Comparison of ENCODE assay signal across 11 cellular contexts in the genomic region with DNA sequence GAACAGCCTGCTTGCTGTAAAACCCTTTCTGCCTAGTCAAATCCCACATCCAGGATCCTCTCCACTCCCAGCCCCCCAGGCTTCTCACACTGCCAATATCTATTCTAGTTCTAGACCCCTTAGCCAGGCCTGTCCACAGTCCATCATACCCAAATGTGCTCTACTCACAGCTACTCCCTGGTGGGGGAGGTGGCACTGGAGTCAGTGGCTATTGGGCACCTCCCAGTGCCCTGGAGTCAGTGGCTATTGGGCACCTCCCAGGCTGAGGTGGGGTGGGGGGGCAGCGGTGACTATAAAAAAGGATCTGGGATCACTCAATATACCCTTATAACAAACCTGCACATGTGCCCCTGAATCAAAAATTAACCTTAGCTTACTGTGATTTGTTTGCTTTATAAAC. TPM values are rescaled to one million over a fixed set of nuclear protein-coding genes. Genes with fewer than 3 reads are reported as not detected.
DNase-seq lines count a peak whose midpoint lies in the region; ATAC-seq and TF ChIP-seq lines count a peak whose summit lies in the region.
"Had no signal": no experiment of that assay in that cellular context is flagged by ENCODE, and none has a peak within 500 bp of the region (broad histone marks: within the 10 kb centered on the region; RNA-seq: fewer than 3 reads in every experiment).

No MANE protein-coding gene starts in this region.

- intact Hi-C loops in activated CD4-positive, alpha-beta T cell treated with anti-CD3 and anti-CD28 coated beads for 36 hours (cut with DNase I, micrococcal nuclease): no loop called here
- intact Hi-C loops in OCI-LY7 (cut with micrococcal nuclease; ENCODE audit: unreplicated experiment): no loop called here
- intact Hi-C loops in esophagus muscularis mucosa (cut with DNase I): no loop called here
- intact Hi-C loops in aorta (cut with DNase I): no loop called here

- H3K27me3 Mint-ChIP-seq in activated CD4-positive, alpha-beta T cell treated with anti-CD3 and anti-CD28 coated beads for 36 hours: peaks cover 7% of the 10 kb centered on the region

- no peaks in the 10 kb centered on the region for H3K79me2 ChIP-seq in OCI-LY7 (ENCODE audit: insufficient read depth, low read depth, low read length)

- POLR2A ChIA-PET in activated CD4-positive, alpha-beta T cell treated with anti-CD3 and anti-CD28 coated beads for 36 hours (lab: Charles Lee): interaction anchor here (0.5 kb wide), 1 partner anchor 783 kb away, joined by 3 read pairs; no protein-coding TSS in a partner anchor
- POLR2A ChIA-PET in OCI-LY7 (lab: Charles Lee): interaction anchor here (0.9 to 1.2 kb wide), 2 partner anchors 14 to 26 kb away, joined by 3 to 4 read pairs; a partner anchor contains a TSS

- peak overlapping the region; percentile 67 for H3K4me3 Mint-ChIP-seq in activated CD4-positive, alpha-beta T cell treated with anti-CD3 and anti-CD28 coated beads for 36 hours

- TF ChIP-seq POLR2A in esophagus muscularis mucosa (IDR thresholded peaks at IDR 0.05; ENCODE audit: low read depth): no peak

- H3K4me1 ChIP-seq in OCI-LY7 (ENCODE audit: insufficient read depth, low read length, poor library complexity, severe bottlenecking) (peaks cover 11% of the 10 kb centered on the region), esophagus muscularis mucosa (peaks cover 15 to 29% (median 28%) of the 10 kb centered on the region in 4 donors), rectal smooth muscle tissue (ENCODE audit: control insufficient read depth, insufficient read depth, low read length) (peaks cover 3% of the 10 kb centered on the region), aorta (ENCODE audit: control insufficient read depth in 1 of 2, insufficient read depth in 2 of 2, low read length in 2 of 2) (no peaks in the 10 kb centered on the region)

- H3K9me3 Mint-ChIP-seq in activated CD4-positive, alpha-beta T cell treated with anti-CD3 and anti-CD28 coated beads for 36 hours (ENCODE audit: low read depth): no peaks in the 10 kb centered on the region

- BruUV-seq in OCI-LY7 (replicated peaks; lab: Mats Ljungman, UMichigan): no TSS peak

- peaks cover 3% of the 10 kb centered on the region for H3K4me1 Mint-ChIP-seq in activated CD4-positive, alpha-beta T cell treated with anti-CD3 and anti-CD28 coated beads for 36 hours

- 78% methylated on average over 1 of the region's 1 CpG for WGBS in esophagus muscularis mucosa
- 67 to 71% methylated on average over 1 of the region's 1 CpG for WGBS in aorta, 2 donors

- no peak for DNase-seq in activated CD4-positive, alpha-beta T cell treated with anti-CD3 and anti-CD28 coated beads for 36 hours
- DNase-seq in activated CD4-positive, alpha-beta T cell treated with anti-CD3 and anti-CD28 coated beads for 1 hour: no peak
- DNase-seq in OCI-LY7 (ENCODE audit: low spot score) (no peak), esophagus muscularis mucosa (ENCODE audit: extremely low spot score) (no peak), aorta (no peak), GM19240 (ENCODE audit: insufficient read length, low spot score) (no peak)
- DNase-seq: NCI-H1436 treated with DMSO at 0.1 percent for 48 hours had no signal

- peaks cover 0 to 12% (median 0%) of the 10 kb centered on the region in 4 donors for H3K27me3 ChIP-seq in esophagus muscularis mucosa
- no peaks in the 10 kb centered on the region for H3K27me3 ChIP-seq in rectal smooth muscle tissue (ENCODE audit: control insufficient read depth, insufficient read depth, low read length)
- H3K27me3 ChIP-seq in aorta (ENCODE audit: control insufficient read depth in 1 of 2, insufficient read depth in 2 of 2, low read length in 1 of 2): no peaks in the 10 kb centered on the region
- H3K27me3 ChIP-seq: gastrocnemius medialis had no signal

- H3K36me3 Mint-ChIP-seq in activated CD4-positive, alpha-beta T cell treated with anti-CD3 and anti-CD28 coated beads for 36 hours (ENCODE audit: low read depth): no peaks in the 10 kb centered on the region

- no peak for ATAC-seq in activated CD4-positive, alpha-beta T cell treated with anti-CD3 and anti-CD28 coated beads for 36 hours
- ATAC-seq in GM18907 (IDR thresholded peaks at IDR 0.05; ENCODE audit: unreplicated experiment) (no peak), aorta (ENCODE audit: low FRiP score) (no peak)

- H3K27ac ChIP-seq in OCI-LY7 (ENCODE audit: low read depth, low read length, poor library complexity, severe bottlenecking) (no peak overlapping the region), esophagus muscularis mucosa (replicated peaks in 1 of 4) (no peak overlapping the region), rectal smooth muscle tissue (ENCODE audit: low read depth, low read length) (no peak overlapping the region), aorta (ENCODE audit: low read depth in 1 of 2, low read length in 2 of 2) (no peak overlapping the region)
- H3K27ac ChIP-seq: cardiac muscle cell, gastrocnemius medialis had no signal

- peak overlapping the region; percentile 96 for H3K4me2 ChIP-seq in OCI-LY7 (ENCODE audit: low read length)

- H3K9ac ChIP-seq in rectal smooth muscle tissue (ENCODE audit: low read length): no peak overlapping the region

- H3K36me3 ChIP-seq in OCI-LY7 (ENCODE audit: insufficient read depth, low read length) (no peaks in the 10 kb centered on the region), esophagus muscularis mucosa (no peaks in the 10 kb centered on the region), rectal smooth muscle tissue (ENCODE audit: control insufficient read depth, insufficient read depth, low read length) (no peaks in the 10 kb centered on the region), aorta (ENCODE audit: control insufficient read depth in 1 of 2, insufficient read depth in 2 of 2, low read length in 1 of 2) (no peaks in the 10 kb centered on the region)
- H3K36me3 ChIP-seq: cardiac muscle cell, gastrocnemius medialis had no signal

- no peaks in the 10 kb centered on the region for H3K9me2 ChIP-seq in OCI-LY7 (ENCODE audit: insufficient read depth, low read length)

- H4K20me1 ChIP-seq in OCI-LY7 (ENCODE audit: insufficient read depth, low read length): no peaks in the 10 kb centered on the region

- H2AFZ ChIP-seq in OCI-LY7 (ENCODE audit: low read length): peak overlapping the region; percentile 74; the same call in 1 of the 2 replicates

- no peak for TF ChIP-seq EP300 in esophagus muscularis mucosa (IDR thresholded peaks at IDR 0.05)

- CTCF ChIA-PET in activated CD4-positive, alpha-beta T cell treated with anti-CD3 and anti-CD28 coated beads for 36 hours (lab: Charles Lee): interaction anchor here (0.8 to 1.3 kb wide), 7 partner anchors 10 to 83 kb away, joined by 3 to 5 read pairs (median 3); a partner anchor contains a TSS
- CTCF ChIA-PET in OCI-LY7 (lab: Charles Lee; ENCODE audit: unreplicated experiment): no interaction called here

- no peaks in the 10 kb centered on the region for H3K9me3 ChIP-seq in OCI-LY7 (ENCODE audit: low read length)
- no peaks in the 10 kb centered on the region for H3K9me3 ChIP-seq in esophagus muscularis mucosa
- H3K9me3 ChIP-seq in aorta (ENCODE audit: control insufficient read depth, low read length): no peaks in the 10 kb centered on the region
- H3K9me3 ChIP-seq: gastrocnemius medialis had no signal

- TF ChIP-seq CTCF in OCI-LY7 (conservative IDR thresholded peaks at IDR 0.05; ENCODE audit: low read length): no peak
- TF ChIP-seq CTCF in esophagus muscularis mucosa (IDR thresholded peaks at IDR 0.05): no peak

- peak overlapping the region; percentile 80 for H3K4me3 ChIP-seq in OCI-LY7 (ENCODE audit: low read depth, low read length, poor library complexity, severe bottlenecking)
- H3K4me3 ChIP-seq in esophagus muscularis mucosa: peak overlapping the region in 3 of 4 donors; percentile 54 to 57 (median 55)
- peak overlapping the region; percentile 64 for H3K4me3 ChIP-seq in rectal smooth muscle tissue (ENCODE audit: low read length)
- H3K4me3 ChIP-seq in aorta (ENCODE audit: low read length in 2 of 2): no peak overlapping the region

- no peak overlapping the region for H3K27ac Mint-ChIP-seq in activated CD4-positive, alpha-beta T cell treated with anti-CD3 and anti-CD28 coated beads for 36 hours

RNA-seq across cellular contexts. Expression of a gene that starts 0.8 kb away (rescaled TPM):
- total RNA-seq in activated CD4-positive, alpha-beta T cell treated with anti-CD3 and anti-CD28 coated beads for 36 hours: under 1 TPM; 0.02 to 0.04 TPM
- total RNA-seq in OCI-LY7 (2014; rRNA removed; shearing (Covaris generic)): 0.03 and 0.08 TPM in 2 replicates
- total RNA-seq in OCI-LY7 (2022): 0.25 and 0.26 TPM in 2 replicates
- total RNA-seq in esophagus muscularis mucosa: under 1 TPM; 0.13 to 0.42 (median 0.26) TPM
- total RNA-seq in aorta: under 1 TPM; 0.49 to 0.60 TPM
- under 1 TPM; 0.08 to 0.13 TPM for polyA plus RNA-seq in aorta

RNA-seq across cellular contexts. Expression of a gene that starts 6.4 kb away (rescaled TPM):
- total RNA-seq in activated CD4-positive, alpha-beta T cell treated with anti-CD3 and anti-CD28 coated beads for 36 hours: not detected
- not detected in 2 replicates for total RNA-seq in OCI-LY7 (2014; rRNA removed; shearing (Covaris generic))
- total RNA-seq in OCI-LY7 (2022) (not detected in 2 replicates), esophagus muscularis mucosa (1 to 10 TPM in 1 of 4 donors, not detected in 3; 1.8 TPM), aorta (not detected)
- 1,000 to 10,000 TPM in 1 of 2 donors, 10 to 100 TPM in 1; 45.9 to 1,323 TPM for polyA plus RNA-seq in aorta
- total RNA-seq: cardiac muscle cell had no signal
- polyA plus RNA-seq: cardiac muscle cell had no signal

RNA-seq across cellular contexts. Expression of a gene that starts 16.5 kb away (rescaled TPM):
- under 1 TPM; 0.65 to 0.98 TPM for total RNA-seq in activated CD4-positive, alpha-beta T cell treated with anti-CD3 and anti-CD28 coated beads for 36 hours
- total RNA-seq in OCI-LY7 (2014; rRNA removed; shearing (Covaris generic)): 0.15 TPM in 1 of 2 replicates, not detected in the other
- total RNA-seq in OCI-LY7 (2022) (1.4 TPM in 2 replicates), esophagus muscularis mucosa (10 to 100 TPM; 22.9 to 82.6 (median 56.3) TPM), aorta (10 to 100 TPM; 59.6 to 66.6 TPM)
- 10 to 100 TPM; 16.2 to 44.2 TPM for polyA plus RNA-seq in aorta

RNA-seq across cellular contexts. Expression of a gene that starts 25.3 kb away (rescaled TPM):
- 10 to 100 TPM; 56.2 to 58.8 TPM for total RNA-seq in activated CD4-positive, alpha-beta T cell treated with anti-CD3 and anti-CD28 coated beads for 36 hours
- 71.3 and 89.6 TPM in 2 replicates for total RNA-seq in OCI-LY7 (2014; rRNA removed; shearing (Covaris generic))
- total RNA-seq in OCI-LY7 (2022) (106 TPM in 2 replicates), esophagus muscularis mucosa (10 to 100 TPM in 1 of 4 donors, 1 to 10 TPM in 3; 4.6 to 15.6 (median 6.4) TPM), aorta (1 to 10 TPM; 3.1 to 6.6 TPM)
- polyA plus RNA-seq in aorta: 1 to 10 TPM; 4.1 to 7.6 TPM

RNA-seq across cellular contexts. Expression of a gene that starts 33.8 kb away (rescaled TPM):
- 10 to 100 TPM in 1 of 2 experiments, 1 to 10 TPM in 1; 9.9 to 11.2 TPM for total RNA-seq in activated CD4-positive, alpha-beta T cell treated with anti-CD3 and anti-CD28 coated beads for 36 hours
- 1.1 and 3.3 TPM in 2 replicates for total RNA-seq in OCI-LY7 (2014; rRNA removed; shearing (Covaris generic))
- total RNA-seq in OCI-LY7 (2022) (4.4 and 5.3 TPM in 2 replicates), esophagus muscularis mucosa (10 to 100 TPM; 39.0 to 41.3 (median 40.7) TPM), aorta (10 to 100 TPM; 59.4 to 70.0 TPM)
- 10 to 100 TPM; 26.0 to 53.6 TPM for polyA plus RNA-seq in aorta

Comparison
In these comparisons a context has a peak if more than half of its experiments do, and no peak if none do; other contexts are left out.
1. H3K4me3 ChIP-seq: peak in OCI-LY7 (single experiment), esophagus muscularis mucosa (3 of 4) and rectal smooth muscle tissue (single experiment); none in aorta (0 of 2).
2. RNA of a gene that starts 16.5 kb away (total RNA-seq): 22.9 to 82.6 TPM in esophagus muscularis mucosa and 59.6 to 66.6 TPM in aorta; 0.15 to 1.4 TPM in OCI-LY7 and 0.65 to 0.98 TPM in activated CD4-positive, alpha-beta T cell treated with anti-CD3 and anti-CD28 coated beads for 36 hours; every median in the first group is over 10 times any median in the second.